Comparison of ENCODE assay signal across 9 cellular contexts in genomic region chr7:114051871-114052324, GRCh38.
DNase-seq lines count a peak whose midpoint lies in the region; ATAC-seq and TF ChIP-seq lines count a peak whose summit lies in the region.
"Had no signal": no experiment of that assay in that cellular context is flagged by ENCODE, and none has a peak within 500 bp of the region (broad histone marks: within the 10 kb centered on the region; RNA-seq: fewer than 3 reads in every experiment).

No MANE protein-coding gene starts in this region.

- H3K9me3 Mint-ChIP-seq in dendritic cell treated with granulocyte-macrophage colony-stimulating factor and Interleukin-4, amounts not matched to agents 40 ng/mL and 50 ng/mL, for 4 days, result peaks cover 12% of the 10 kb centered on the region

- peaks cover 14% of the 10 kb centered on the region for H3K27me3 Mint-ChIP-seq in dendritic cell treated with granulocyte-macrophage colony-stimulating factor and Interleukin-4, amounts not matched to agents 40 ng/mL and 50 ng/mL, for 4 days

- H3K27ac Mint-ChIP-seq in dendritic cell treated with granulocyte-macrophage colony-stimulating factor and Interleukin-4, amounts not matched to agents 40 ng/mL and 50 ng/mL, for 4 days, result peak overlapping the region; percentile 76

- peaks cover 0 to 5% (median 0%) of the 10 kb centered on the region in 4 donors for H3K4me1 ChIP-seq in esophagus muscularis mucosa

- H3K27me3 ChIP-seq in esophagus muscularis mucosa, result no peaks in the 10 kb centered on the region

- no peaks in the 10 kb centered on the region for H3K36me3 Mint-ChIP-seq in dendritic cell treated with granulocyte-macrophage colony-stimulating factor and Interleukin-4, amounts not matched to agents 40 ng/mL and 50 ng/mL, for 4 days (ENCODE audit: low read depth)

- ATAC-seq in GM18858 (IDR thresholded peaks at IDR 0.05; ENCODE audit: unreplicated experiment), result peak; percentile 88
- ATAC-seq in HG02571 (IDR thresholded peaks at IDR 0.05; ENCODE audit: unreplicated experiment), result peak; percentile 76
- ATAC-seq in HG03520 (IDR thresholded peaks at IDR 0.05; ENCODE audit: unreplicated experiment), result peak; percentile 92

- WGBS in esophagus muscularis mucosa, result 13% methylated on average over 1 of the region's 1 CpG

- no peak for TF ChIP-seq EP300 in esophagus muscularis mucosa (IDR thresholded peaks at IDR 0.05)

- H3K27ac ChIP-seq in esophagus muscularis mucosa (replicated peaks in 1 of 4), result no peak overlapping the region
- H3K27ac ChIP-seq: coronary artery had no signal

- H3K4me3 Mint-ChIP-seq in dendritic cell treated with granulocyte-macrophage colony-stimulating factor and Interleukin-4, amounts not matched to agents 40 ng/mL and 50 ng/mL, for 4 days, result no peak overlapping the region

- no peak for DNase-seq in stimulated activated CD4-positive, alpha-beta T cell treated with anti-CD3 and anti-CD28 coated beads, Interleukin-12 subunit alpha, Interleukin-12 subunit beta, amount 100 ng/mL, for 4 hours
- DNase-seq in superior temporal gyrus (ENCODE audit: extremely low spot score), result no peak
- no peak for DNase-seq in esophagus muscularis mucosa (ENCODE audit: extremely low spot score)
- DNase-seq in DMS 273 treated with DMSO at 0.1 percent for 48 hours (lab: John Stamatoyannopoulos, UW), result no peak

- TF ChIP-seq CTCF in esophagus muscularis mucosa (IDR thresholded peaks at IDR 0.05), result no peak

- peaks cover 52% of the 10 kb centered on the region for H3K4me1 Mint-ChIP-seq in dendritic cell treated with granulocyte-macrophage colony-stimulating factor and Interleukin-4, amounts not matched to agents 40 ng/mL and 50 ng/mL, for 4 days (ENCODE audit: low read depth)

- TF ChIP-seq POLR2A in esophagus muscularis mucosa (IDR thresholded peaks at IDR 0.05; ENCODE audit: low read depth), result no peak

- no peak overlapping the region for H3K4me3 ChIP-seq in esophagus muscularis mucosa
- H3K4me3 ChIP-seq: coronary artery had no signal

- H3K36me3 ChIP-seq in esophagus muscularis mucosa, result no peaks in the 10 kb centered on the region

- intact Hi-C loops in dendritic cell treated with granulocyte-macrophage colony-stimulating factor and Interleukin-4, amounts not matched to agents 40 ng/mL and 50 ng/mL, for 4 days (cut with micrococcal nuclease), result loop anchor here (5.0 kb wide), 1 partner anchor 35 kb away; no protein-coding TSS in a partner anchor
- intact Hi-C loops in esophagus muscularis mucosa (cut with DNase I), result no loop called here

- no peaks in the 10 kb centered on the region for H3K9me3 ChIP-seq in esophagus muscularis mucosa
